Comparison of ENCODE assay signal across 23 cellular contexts in the genomic region with DNA sequence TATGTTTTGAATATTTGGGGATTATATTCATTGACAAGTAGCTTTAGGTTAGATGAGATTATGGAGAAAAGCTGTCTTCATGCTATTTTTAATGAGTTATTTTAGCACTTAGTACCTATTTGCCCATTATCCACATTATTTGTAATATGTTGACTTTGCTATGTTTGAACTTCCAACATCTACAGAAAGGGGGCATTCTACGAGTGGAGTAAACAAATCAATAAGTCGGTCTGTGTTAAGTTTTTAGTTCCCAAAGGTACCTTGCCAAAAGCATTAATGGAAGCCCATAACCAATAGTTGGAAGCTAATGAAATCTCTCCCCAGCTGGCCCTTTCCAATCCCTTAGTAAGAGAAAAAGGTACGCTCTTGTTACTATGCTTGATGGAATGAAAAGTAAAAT.
"Had no signal": no experiment of that assay in that cellular context is flagged by ENCODE, and none has a peak within 500 bp of the region (broad histone marks: within the 10 kb centered on the region; RNA-seq: fewer than 3 reads in every experiment).

No MANE protein-coding gene starts in this region.

- H3K36me3 Mint-ChIP-seq: immature natural killer cell; memory B cell; natural killer cell; stimulated activated memory B cell treated with anti-CD40 and anti-IgM and Interleukin-4, amounts not matched to agents 10 μg/mL and 1 μg/mL and 100 μg/mL, for 72 hours had no signal

- H3K4me1 Mint-ChIP-seq: immature natural killer cell; memory B cell; natural killer cell; stimulated activated memory B cell treated with anti-CD40 and anti-IgM and Interleukin-4, amounts not matched to agents 10 μg/mL and 1 μg/mL and 100 μg/mL, for 72 hours had no signal

- ATAC-seq: left colon; left ventricle myocardium superior; lower lobe of right lung; natural killer cell; psoas muscle; right cardiac atrium; stimulated activated memory B cell treated with anti-CD40 and anti-IgM and Interleukin-4, amounts not matched to agents 10 μg/mL and 1 μg/mL and 100 μg/mL, for 72 hours; stimulated activated naive CD8-positive, alpha-beta T cell treated with anti-CD3 and anti-CD28 coated beads, Interleukin-15, Interleukin-2, amounts not matched to agents 100 U/mL and 50 U/mL, for 24 hours had no signal

- H3K27me3 Mint-ChIP-seq: memory B cell; stimulated activated memory B cell treated with anti-CD40 and anti-IgM and Interleukin-4, amounts not matched to agents 10 μg/mL and 1 μg/mL and 100 μg/mL, for 72 hours had no signal

- DNase-seq: cortex of kidney; hypothalamus; immature natural killer cell; islet precursor cell; kidney glomerular epithelial cell; left colon; left ventricle myocardium superior; lower lobe of right lung; natural killer cell; occipital lobe; ovary; posterior cingulate gyrus; psoas muscle; right cardiac atrium; spleen; stimulated activated CD4-positive, alpha-beta T cell treated with anti-CD3 and anti-CD28 coated beads, Interleukin-4, amount 100 ng/mL, for 4 hours; stimulated activated naive CD8-positive, alpha-beta T cell treated with anti-CD3 and anti-CD28 coated beads, Interleukin-15, Interleukin-2, amounts not matched to agents 100 U/mL and 50 U/mL, for 24 hours; substantia nigra; testis; tibial artery; upper lobe of left lung had no signal

- H3K27ac Mint-ChIP-seq: immature natural killer cell; memory B cell; natural killer cell; stimulated activated memory B cell treated with anti-CD40 and anti-IgM and Interleukin-4, amounts not matched to agents 10 μg/mL and 1 μg/mL and 100 μg/mL, for 72 hours had no signal

- H3K4me3 Mint-ChIP-seq: immature natural killer cell; memory B cell; natural killer cell; stimulated activated memory B cell treated with anti-CD40 and anti-IgM and Interleukin-4, amounts not matched to agents 10 μg/mL and 1 μg/mL and 100 μg/mL, for 72 hours had no signal

- H3K9me3 Mint-ChIP-seq: memory B cell; stimulated activated memory B cell treated with anti-CD40 and anti-IgM and Interleukin-4, amounts not matched to agents 10 μg/mL and 1 μg/mL and 100 μg/mL, for 72 hours had no signal
